In genomic region chr6:169650241-169650958, GRCh38 we compare ENCODE assay signal across 24 cellular contexts. TPM values are rescaled to one million over a fixed set of nuclear protein-coding genes. Genes with fewer than 3 reads are reported as not detected.
DNase-seq lines count a peak whose midpoint lies in the region; ATAC-seq, FAIRE-seq and TF ChIP-seq lines count a peak whose summit lies in the region.
"Had no signal": no experiment of that assay in that cellular context is flagged by ENCODE, and none has a peak within 500 bp of the region (broad histone marks: within the 10 kb centered on the region; RNA-seq: fewer than 3 reads in every experiment).

No MANE protein-coding gene starts in this region.

- H3K27me3 ChIP-seq in HepG2 (ENCODE audit: control insufficient read depth in 1 of 2, insufficient read depth in 2 of 2, low read length in 2 of 2) (no peaks in the 10 kb centered on the region), right lobe of liver (no peaks in the 10 kb centered on the region), neuronal stem cell (ENCODE audit: control insufficient read depth in 3 of 3, insufficient read depth in 3 of 3, low read depth in 1 of 3, low read length in 3 of 3) (no peaks in the 10 kb centered on the region)
- H3K27me3 ChIP-seq: BLaER1 treated with 17β-estradiol and CSF1 and Interleukin-3, amounts not matched to agents 10 nM and 100 nM had no signal

- ATAC-seq in HepG2, result no peak
- no peak for ATAC-seq in right lobe of liver
- no peak for ATAC-seq in GM18505 (IDR thresholded peaks at IDR 0.05; ENCODE audit: unreplicated experiment)
- ATAC-seq: A549; CD8-positive, alpha-beta T cell had no signal

- TF ChIP-seq CTCF in HepG2 (CRISPR knock-in tag; IDR thresholded peaks at IDR 0.05), result no peak
- no peak for TF ChIP-seq CTCF in right lobe of liver (IDR thresholded peaks at IDR 0.05)
- no peak for TF ChIP-seq CTCF in type B pancreatic cell (conservative IDR thresholded peaks at IDR 0.05)

- BruUV-seq in HepG2 (replicated peaks; lab: Mats Ljungman, UMichigan), result no TSS peak

- intact Hi-C loops in HepG2 (cut with micrococcal nuclease; ENCODE audit: unreplicated experiment) (no loop called here), right lobe of liver (cut with DNase I) (no loop called here)

- H3K18ac ChIP-seq in neuronal stem cell (ENCODE audit: low read length), result no peak overlapping the region

- H2BK120ac ChIP-seq in neuronal stem cell (ENCODE audit: low read depth, low read length), result no peak overlapping the region

- no peak for FAIRE-seq in HepG2 (lab: Jason Lieb, UNC)
- FAIRE-seq: A549, D721Med, G401.6, GM12891, GM18507, GM19239 had no signal

- no peak overlapping the region for H3K27ac Mint-ChIP-seq in type B pancreatic cell
- H3K27ac Mint-ChIP-seq: B cell; CD4-positive, alpha-beta T cell; CD8-positive, alpha-beta T cell had no signal

- in situ Hi-C loops in HepG2 (cut with HindIII; ENCODE audit: extremely low pct_ligation_motif_present, low pct_unique_long_range_greater_than_20kb), result no loop called here

- TF ChIP-seq RAD21 in HepG2 (CRISPR knock-in tag; IDR thresholded peaks at IDR 0.05), result no peak

- H3K4me3 Mint-ChIP-seq in type B pancreatic cell, result no peak overlapping the region
- H3K4me3 Mint-ChIP-seq: B cell; CD4-positive, alpha-beta T cell; CD8-positive, alpha-beta T cell had no signal

- WGBS in HepG2 (ENCODE audit: low lambda C conversion rate), result 96% methylated on average over 3 of the region's 3 CpGs
- WGBS in right lobe of liver (ENCODE audit: insufficient coverage, low coverage, low lambda C conversion rate, missing lambda C conversion rate), result 86% methylated on average over 3 of the region's 3 CpGs
- 100% methylated on average over 3 of the region's 3 CpGs; no CpG with 5 or more reads in 1 of the 2 donors for WGBS in neuronal stem cell (ENCODE audit: extremely low coverage in 2 of 2, insufficient read length in 2 of 2, insufficient replicate concordance in 1 of 2), 2 donors

- peaks cover 4% of the 10 kb centered on the region for H3K36me3 Mint-ChIP-seq in type B pancreatic cell

- H2AFZ ChIP-seq in HepG2 (ENCODE audit: low read length) (no peak overlapping the region), neuronal stem cell (ENCODE audit: low read length) (no peak overlapping the region)

- no peaks in the 10 kb centered on the region for H4K20me1 ChIP-seq in HepG2 (ENCODE audit: insufficient read depth, low read length)
- H4K20me1 ChIP-seq: BLaER1 treated with 17β-estradiol and CSF1 and Interleukin-3, amounts not matched to agents 10 nM and 100 nM had no signal

- H3K9me3 ChIP-seq in HepG2 (ENCODE audit: low read length) (no peaks in the 10 kb centered on the region), right lobe of liver (no peaks in the 10 kb centered on the region), neuronal stem cell (replicated peaks in 1 of 2; ENCODE audit: control insufficient read depth in 2 of 2, insufficient read depth in 1 of 2, low read depth in 1 of 2, low read length in 2 of 2) (peaks cover 5 to 9% of the 10 kb centered on the region in 2 donors)
- H3K9me3 ChIP-seq: A549; BLaER1 treated with 17β-estradiol and CSF1 and Interleukin-3, amounts not matched to agents 10 nM and 100 nM; Caco-2 had no signal

- peaks cover 4 to 17% of the 10 kb centered on the region in 2 experiments; a peak in 3 of 5 replicates for H3K36me3 ChIP-seq in HepG2 (replicated peaks in 1 of 2; ENCODE audit: control insufficient read depth in 1 of 2, insufficient read depth in 2 of 2, low read length in 2 of 2)
- no peaks in the 10 kb centered on the region for H3K36me3 ChIP-seq in right lobe of liver
- peaks cover 15 to 57% of the 10 kb centered on the region in 2 donors for H3K36me3 ChIP-seq in neuronal stem cell (replicated peaks in 1 of 2; ENCODE audit: control insufficient read depth in 2 of 2, insufficient read depth in 2 of 2, low read length in 2 of 2)

- H3K4me3 ChIP-seq in HepG2 (replicated peaks in 1 of 3; ENCODE audit: insufficient read depth in 1 of 3, low read depth in 2 of 3, low read length in 3 of 3), result no peak overlapping the region
- no peak overlapping the region for H3K4me3 ChIP-seq in right lobe of liver
- peak overlapping the region in 1 of 2 donors; percentile 52 for H3K4me3 ChIP-seq in neuronal stem cell (ENCODE audit: low read length in 2 of 2)
- H3K4me3 ChIP-seq: A549; BLaER1 treated with 17β-estradiol and CSF1 and Interleukin-3, amounts not matched to agents 10 nM and 100 nM had no signal

- CTCF ChIA-PET in HepG2 (lab: Yijun Ruan, JAX; ENCODE audit: low intra/inter-chr PET ratio, low total read pairs), result no interaction called here

- no peaks in the 10 kb centered on the region for H3K79me2 ChIP-seq in HepG2 (ENCODE audit: insufficient read depth, low read length)

- H3K4ac ChIP-seq in neuronal stem cell (ENCODE audit: low read length), result no peak overlapping the region

- H2BK12ac ChIP-seq in neuronal stem cell (ENCODE audit: low read length), result no peak overlapping the region

- no peaks in the 10 kb centered on the region for H3K79me1 ChIP-seq in neuronal stem cell (ENCODE audit: low read depth, low read length)

- no peaks in the 10 kb centered on the region for H3K27me3 Mint-ChIP-seq in type B pancreatic cell
- H3K27me3 Mint-ChIP-seq: B cell; CD4-positive, alpha-beta T cell had no signal

- no peak overlapping the region for H2BK15ac ChIP-seq in neuronal stem cell (ENCODE audit: low read length)

- no peak overlapping the region for H3K14ac ChIP-seq in neuronal stem cell (ENCODE audit: low read length)

- H3K27ac ChIP-seq in HepG2 (ENCODE audit: extremely low read length, insufficient read depth, low read length) (no peak overlapping the region), right lobe of liver (no peak overlapping the region), neuronal stem cell (replicated peaks; ENCODE audit: low read length) (no peak overlapping the region)
- H3K27ac ChIP-seq: 22Rv1; A549; BLaER1 treated with 17β-estradiol and CSF1 and Interleukin-3, amounts not matched to agents 10 nM and 100 nM; C4-2B had no signal

- no peak for TF ChIP-seq POLR2A in HepG2 (IDR thresholded peaks at IDR 0.05; ENCODE audit: insufficient read depth in 1 of 2, low read depth in 2 of 2, low read length in 2 of 2)
- no peak for TF ChIP-seq POLR2A in right lobe of liver (IDR thresholded peaks at IDR 0.05)
- TF ChIP-seq POLR2A in GM18505 (IDR thresholded peaks at IDR 0.05; ENCODE audit: borderline replicate concordance, extremely low read depth, insufficient read depth, insufficient read length), result no peak

- H3K4me1 ChIP-seq in HepG2 (ENCODE audit: insufficient read depth, low read length) (no peaks in the 10 kb centered on the region), right lobe of liver (no peaks in the 10 kb centered on the region), neuronal stem cell (ENCODE audit: control insufficient read depth in 2 of 2, insufficient read depth in 1 of 2, low read depth in 1 of 2, low read length in 2 of 2) (peaks cover 0 to 3% of the 10 kb centered on the region in 2 donors)
- H3K4me1 ChIP-seq: A549, Caco-2 had no signal

- H3K9me3 Mint-ChIP-seq in type B pancreatic cell, result no peaks in the 10 kb centered on the region
- H3K9me3 Mint-ChIP-seq: CD4-positive, alpha-beta T cell; CD8-positive, alpha-beta T cell had no signal

- H3K4me1 Mint-ChIP-seq in type B pancreatic cell (ENCODE audit: unreplicated experiment), result no peaks in the 10 kb centered on the region
- H3K4me1 Mint-ChIP-seq: B cell had no signal

- no peak overlapping the region for H3K9ac ChIP-seq in HepG2 (ENCODE audit: insufficient read depth, low read depth, low read length)
- no peak overlapping the region for H3K9ac ChIP-seq in neuronal stem cell (ENCODE audit: low read depth, low read length, poor library complexity)
- H3K9ac ChIP-seq: BLaER1 treated with 17β-estradiol and CSF1 and Interleukin-3, amounts not matched to agents 10 nM and 100 nM had no signal

- DNase-seq in HepG2 (ENCODE audit: low spot score) (no peak), right lobe of liver (no peak), neuronal stem cell (ENCODE audit: low spot score) (no peak), type B pancreatic cell (ENCODE audit: extremely low spot score, unreplicated experiment) (peak; percentile 20), NCI-H2107 (lab: John Stamatoyannopoulos, UW) (no peak), inferior parietal cortex (ENCODE audit: extremely low spot score) (no peak)
- DNase-seq: AML-193; Caco-2; Calu3; CD4-positive, alpha-beta T cell; DMS79 treated with DMSO at 0.1 percent for 48 hours; GF-D8 had no signal

- H3K23ac ChIP-seq in neuronal stem cell (ENCODE audit: low read depth, low read length, poor library complexity), result no peak overlapping the region

- H2AK5ac ChIP-seq in neuronal stem cell (ENCODE audit: low read depth, low read length), result no peak overlapping the region

- POLR2A ChIA-PET in HepG2 (lab: Yijun Ruan, JAX), result no interaction called here

- H3K4me2 ChIP-seq in HepG2 (ENCODE audit: low read depth, low read length) (no peak overlapping the region), neuronal stem cell (ENCODE audit: insufficient read depth, low read length, poor library complexity, severe bottlenecking) (no peak overlapping the region)
- H3K4me2 ChIP-seq: A549; BLaER1 treated with 17β-estradiol and CSF1 and Interleukin-3, amounts not matched to agents 10 nM and 100 nM had no signal

- no peak overlapping the region for H4K91ac ChIP-seq in neuronal stem cell (ENCODE audit: low read depth, low read length, poor library complexity)

- no peak for TF ChIP-seq EP300 in HepG2 (IDR thresholded peaks at IDR 0.05; ENCODE audit: low read depth in 2 of 2, low read length in 2 of 2)
- TF ChIP-seq EP300 in HepG2 (CRISPR knock-in tag; IDR thresholded peaks at IDR 0.05; ENCODE audit: borderline replicate concordance), result no peak

- no peak overlapping the region for H2BK5ac ChIP-seq in neuronal stem cell (ENCODE audit: low read length)

- H4K8ac ChIP-seq in neuronal stem cell (ENCODE audit: low read depth, low read length), result peak overlapping the region; percentile 98

RNA-seq across cellular contexts. Expression of gene WDR27, which starts 51.4 kb away (rescaled TPM):
- total RNA-seq in HepG2 (2016; rRNA removed; fragmentation: Illumina TruSeq; extraction: Trizol), result 10.0 and 34.1 TPM in 2 replicates
- 45.3 and 45.5 TPM in 2 replicates for total RNA-seq in HepG2 (2016; cell fraction: cytosol; rRNA removed; fragmentation: Illumina TruSeq; extraction: Trizol; ENCODE audit: low read depth)
- 9.2 and 32.8 TPM in 2 replicates for total RNA-seq in HepG2 (2016; cell fraction: insoluble cytoplasmic fraction; rRNA removed; fragmentation: Illumina TruSeq; extraction: Trizol)
- total RNA-seq in HepG2 (2016; cell fraction: membrane; rRNA removed; fragmentation: Illumina TruSeq; extraction: Trizol), result 22.5 and 24.3 TPM in 2 replicates
- total RNA-seq in HepG2 (2016; cell fraction: nucleus; rRNA removed; fragmentation: Illumina TruSeq; extraction: Trizol), result 87.3 and 93.1 TPM in 2 replicates
- 80.3 and 95.6 TPM in 2 replicates for polyA plus RNA-seq in HepG2 (2011; rRNA removed)
- polyA plus RNA-seq in HepG2 (2011; cell fraction: cytosol; rRNA removed), result 17.7 and 20.8 TPM in 2 replicates
- polyA plus RNA-seq in HepG2 (2011; cell fraction: nucleus; rRNA removed), result 789 and 902 TPM in 2 replicates
- polyA plus RNA-seq in HepG2 (2012), result 44.5 and 48.4 TPM in 2 replicates
- polyA plus RNA-seq in HepG2 (2016; cell fraction: cytosol; fragmentation: Illumina TruSeq; extraction: Trizol; ENCODE audit: low read depth), result 0.87 and 1.0 TPM in 2 replicates
- 5.7 and 6.2 TPM in 2 replicates for polyA plus RNA-seq in HepG2 (2016; cell fraction: insoluble cytoplasmic fraction; fragmentation: Illumina TruSeq; extraction: Trizol; ENCODE audit: low read depth)
- 2.3 TPM in 2 replicates for polyA plus RNA-seq in HepG2 (2016; cell fraction: membrane; fragmentation: Illumina TruSeq; extraction: Trizol; ENCODE audit: low read depth)
- 145 and 151 TPM in 2 replicates for polyA plus RNA-seq in HepG2 (2016; cell fraction: nucleus; fragmentation: Illumina TruSeq; extraction: Trizol; ENCODE audit: insufficient read depth, low read depth)
- 26.5 and 83.9 TPM in 2 replicates for polyA minus RNA-seq in HepG2 (2011; rRNA and poly(A)+ RNA removed; ENCODE audit: low replicate concordance)
- 13.1 and 17.6 TPM in 2 replicates for polyA minus RNA-seq in HepG2 (2011; cell fraction: cytosol; rRNA and poly(A)+ RNA removed)
- 330 and 337 TPM in 2 replicates for polyA minus RNA-seq in HepG2 (2011; cell fraction: nucleus; rRNA and poly(A)+ RNA removed)
- total RNA-seq in right lobe of liver, result 10 to 100 TPM in 5 of 6 experiments, 1 to 10 TPM in 1; 8.2 to 26.8 (median 12.7) TPM
- polyA plus RNA-seq in neuronal stem cell (2013, experiment 1 of 2), result 44.5 TPM
- polyA plus RNA-seq in neuronal stem cell (2013, experiment 2 of 2), result 43.8 TPM
- 61.2 and 112 TPM in 2 replicates for total RNA-seq in type B pancreatic cell (ENCODE audit: low replicate concordance)

RNA-seq across cellular contexts. Expression of gene C6orf120, which starts 51.5 kb away (rescaled TPM):
- 24.9 and 29.9 TPM in 2 replicates for total RNA-seq in HepG2 (2016; rRNA removed; fragmentation: Illumina TruSeq; extraction: Trizol)
- 8.5 and 9.9 TPM in 2 replicates for total RNA-seq in HepG2 (2016; cell fraction: cytosol; rRNA removed; fragmentation: Illumina TruSeq; extraction: Trizol; ENCODE audit: low read depth)
- 23.9 and 28.1 TPM in 2 replicates for total RNA-seq in HepG2 (2016; cell fraction: insoluble cytoplasmic fraction; rRNA removed; fragmentation: Illumina TruSeq; extraction: Trizol)
- total RNA-seq in HepG2 (2016; cell fraction: membrane; rRNA removed; fragmentation: Illumina TruSeq; extraction: Trizol), result 29.1 and 33.5 TPM in 2 replicates
- 29.1 and 31.2 TPM in 2 replicates for total RNA-seq in HepG2 (2016; cell fraction: nucleus; rRNA removed; fragmentation: Illumina TruSeq; extraction: Trizol)
- polyA plus RNA-seq in HepG2 (2011; rRNA removed), result 21.4 and 21.7 TPM in 2 replicates
- polyA plus RNA-seq in HepG2 (2011; cell fraction: cytosol; rRNA removed), result 15.0 and 17.3 TPM in 2 replicates
- polyA plus RNA-seq in HepG2 (2011; cell fraction: nucleus; rRNA removed), result 8.2 and 9.1 TPM in 2 replicates
- 31.3 and 32.1 TPM in 2 replicates for polyA plus RNA-seq in HepG2 (2012)
- 11.4 and 15.3 TPM in 2 replicates for polyA plus RNA-seq in HepG2 (2016; cell fraction: cytosol; fragmentation: Illumina TruSeq; extraction: Trizol; ENCODE audit: low read depth)
- 31.7 and 32.1 TPM in 2 replicates for polyA plus RNA-seq in HepG2 (2016; cell fraction: insoluble cytoplasmic fraction; fragmentation: Illumina TruSeq; extraction: Trizol; ENCODE audit: low read depth)
- 26.6 and 31.9 TPM in 2 replicates for polyA plus RNA-seq in HepG2 (2016; cell fraction: membrane; fragmentation: Illumina TruSeq; extraction: Trizol; ENCODE audit: low read depth)
- polyA plus RNA-seq in HepG2 (2016; cell fraction: nucleus; fragmentation: Illumina TruSeq; extraction: Trizol; ENCODE audit: insufficient read depth, low read depth), result 37.2 and 42.7 TPM in 2 replicates
- 3.5 and 28.2 TPM in 2 replicates for polyA minus RNA-seq in HepG2 (2011; rRNA and poly(A)+ RNA removed; ENCODE audit: low replicate concordance)
- polyA minus RNA-seq in HepG2 (2011; cell fraction: cytosol; rRNA and poly(A)+ RNA removed), result 22.5 and 22.8 TPM in 2 replicates
- polyA minus RNA-seq in HepG2 (2011; cell fraction: nucleus; rRNA and poly(A)+ RNA removed), result 18.4 and 18.8 TPM in 2 replicates
- total RNA-seq in right lobe of liver, result 10 to 100 TPM; 17.2 to 38.2 (median 22.6) TPM
- polyA plus RNA-seq in neuronal stem cell (2013, experiment 1 of 2), result 23.9 TPM
- 23.5 TPM for polyA plus RNA-seq in neuronal stem cell (2013, experiment 2 of 2)
- total RNA-seq in type B pancreatic cell (ENCODE audit: low replicate concordance), result 30.4 and 30.8 TPM in 2 replicates
